ENCODE assay signal across 13 cellular contexts in the genomic region with DNA sequence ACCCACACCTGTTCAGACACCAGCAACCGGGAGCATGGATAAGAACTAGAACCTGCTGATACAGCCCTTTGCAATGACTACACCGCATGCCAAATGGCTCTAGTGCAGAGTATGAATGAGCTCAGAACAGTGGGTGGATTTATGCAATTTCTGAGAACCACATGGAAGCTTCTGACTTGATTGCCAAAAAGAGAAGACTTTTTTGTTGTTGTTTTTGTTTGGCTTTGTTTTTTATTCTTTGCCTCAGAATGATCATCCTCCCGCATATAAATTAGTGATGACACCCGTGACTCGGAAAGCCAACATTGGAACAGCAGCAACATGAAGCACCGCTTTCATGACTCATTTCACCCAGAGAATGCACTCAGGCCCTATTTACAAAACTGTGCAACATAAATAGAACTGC.
A peak's percentile ranks its signal among the peaks of the same experiment; 100 is the strongest.
DNase-seq lines count a peak whose midpoint lies in the region; ATAC-seq and TF ChIP-seq lines count a peak whose summit lies in the region.
"Had no signal": no experiment of that assay in that cellular context is flagged by ENCODE, and none has a peak within 500 bp of the region (broad histone marks: within the 10 kb centered on the region; RNA-seq: fewer than 3 reads in every experiment).

No MANE protein-coding gene starts in this region.

- no peak for TF ChIP-seq CTCF in gastrocnemius medialis (IDR thresholded peaks at IDR 0.05 in 4 of 5, conservative IDR thresholded peaks at IDR 0.05 in 1 of 5)

- in situ Hi-C loops in SK-MEL-5 (cut with HindIII; ENCODE audit: low pct_unique_long_range_greater_than_20kb, low sequenced_read_pairs): no loop called here
- in situ Hi-C loops in gastrocnemius medialis (cut with MboI; ENCODE audit: low sequenced_read_pairs in 4 of 4): no loop called here

- no peak overlapping the region for H3K27ac ChIP-seq in gastrocnemius medialis
- H3K27ac ChIP-seq: HL-60, neutrophil had no signal

- no peak for TF ChIP-seq POLR2A in gastrocnemius medialis (IDR thresholded peaks at IDR 0.05)

- intact Hi-C loops in gastrocnemius medialis (cut with DNase I; ENCODE audit: low total_unique reads): no loop called here

- no peaks in the 10 kb centered on the region for H3K9me3 ChIP-seq in gastrocnemius medialis
- H3K9me3 ChIP-seq: neutrophil had no signal

- no peaks in the 10 kb centered on the region for H3K4me1 ChIP-seq in gastrocnemius medialis

- ATAC-seq in GM21367 (IDR thresholded peaks at IDR 0.05; ENCODE audit: unreplicated experiment) (no peak), gastrocnemius medialis (no peak)
- ATAC-seq: K562 had no signal

- H3K27me3 ChIP-seq in gastrocnemius medialis: no peaks in the 10 kb centered on the region
- H3K27me3 ChIP-seq: neutrophil had no signal

- H3K36me3 ChIP-seq in gastrocnemius medialis: no peaks in the 10 kb centered on the region
- H3K36me3 ChIP-seq: neutrophil had no signal

- DNase-seq in GM03348 (ENCODE audit: low spot score) (peak; percentile 67), SK-MEL-5 (ENCODE audit: low read depth, low spot score) (peak; percentile 56), fibroblast of peridontal ligament (ENCODE audit: extremely low read depth) (peak; percentile 59), pons (ENCODE audit: low spot score) (peak; percentile 30), gastrocnemius medialis (no peak), occipital lobe (lab: John Stamatoyannopoulos, UW) (no peak), SIG-M5 (lab: John Stamatoyannopoulos, UW) (no peak)
- DNase-seq: activated effector memory CD4-positive, alpha-beta T cell treated with Interleukin-2 at 50 U/mL for 16 hours; NCI-H1436 had no signal

- H3K4me3 ChIP-seq in gastrocnemius medialis: no peak overlapping the region
- H3K4me3 ChIP-seq: K562 had no signal

Comparison
In these comparisons a context has a peak if more than half of its experiments do, and no peak if none do; other contexts are left out.
1. DNase-seq: peak in GM03348 (single experiment), SK-MEL-5 (single experiment), fibroblast of peridontal ligament (single experiment) and pons (single experiment); none in gastrocnemius medialis (0 of 2), occipital lobe (single experiment) and SIG-M5 (single experiment).